36 cellular contexts compared by ENCODE assay signal in genomic region chr13:102536196-102536595, GRCh38.
DNase-seq lines count a peak whose midpoint lies in the region; ATAC-seq, FAIRE-seq and TF ChIP-seq lines count a peak whose summit lies in the region.
"Had no signal": no experiment of that assay in that cellular context is flagged by ENCODE, and none has a peak within 500 bp of the region (broad histone marks: within the 10 kb centered on the region; RNA-seq: fewer than 3 reads in every experiment).

No MANE protein-coding gene starts in this region.

- FAIRE-seq in HepG2 (lab: Jason Lieb, UNC): no peak
- no peak for FAIRE-seq in A549 (lab: Jason Lieb, UNC)
- FAIRE-seq: A204.1, D721Med had no signal

- H3K4me3 ChIP-seq in HepG2 (replicated peaks in 1 of 3; ENCODE audit: insufficient read depth in 1 of 3, low read depth in 2 of 3, low read length in 3 of 3) (no peak overlapping the region), right lobe of liver (no peak overlapping the region), A549 (no peak overlapping the region), IMR-90 (ENCODE audit: insufficient read depth, low read depth, low read length) (no peak overlapping the region)
- H3K4me3 ChIP-seq: BLaER1; BLaER1 treated with 17β-estradiol and CSF1 and Interleukin-3, amounts not matched to agents 10 nM and 100 nM had no signal

- peak overlapping the region; percentile 45 for H3K27ac Mint-ChIP-seq in endothelial cell (ENCODE audit: unreplicated experiment)
- no peak overlapping the region for H3K27ac Mint-ChIP-seq in activated naive CD4-positive, alpha-beta T cell treated with anti-CD3 and anti-CD28 coated beads for 36 hours
- H3K27ac Mint-ChIP-seq: B cell; CD14-positive monocyte; CD4-positive, alpha-beta memory T cell; CD4-positive, alpha-beta T cell; CD8-positive, alpha-beta memory T cell; CD8-positive, alpha-beta T cell had no signal

- BruUV-seq in HepG2 (replicated peaks; lab: Mats Ljungman, UMichigan): no TSS peak
- no TSS peak for BruUV-seq in IMR-90 (replicated peaks; lab: Mats Ljungman, UMichigan)

- no peaks in the 10 kb centered on the region for H3K36me3 Mint-ChIP-seq in endothelial cell (ENCODE audit: low read depth, unreplicated experiment)
- no peaks in the 10 kb centered on the region for H3K36me3 Mint-ChIP-seq in activated naive CD4-positive, alpha-beta T cell treated with anti-CD3 and anti-CD28 coated beads for 36 hours (ENCODE audit: low read depth)
- H3K36me3 Mint-ChIP-seq: CD14-positive monocyte; CD4-positive, alpha-beta memory T cell; CD4-positive, CD25-positive, alpha-beta regulatory T cell; CD8-positive, alpha-beta memory T cell; CD8-positive, alpha-beta T cell had no signal

- H2BK20ac ChIP-seq in IMR-90 (ENCODE audit: low read depth, low read length): no peak overlapping the region

- H3K79me1 ChIP-seq in IMR-90 (ENCODE audit: low read depth in 1 of 2, low read length in 2 of 2): no peaks in the 10 kb centered on the region

- no peak overlapping the region for H2AK9ac ChIP-seq in IMR-90 (replicated peaks; ENCODE audit: low read depth, low read length, poor library complexity)

- H3K9me3 ChIP-seq in HepG2 (ENCODE audit: low read length) (no peaks in the 10 kb centered on the region), right lobe of liver (no peaks in the 10 kb centered on the region), A549 (no peaks in the 10 kb centered on the region), IMR-90 (ENCODE audit: control insufficient read depth, insufficient read depth, low read length) (no peaks in the 10 kb centered on the region)
- H3K9me3 ChIP-seq: BE2C, BLaER1, Caco-2 had no signal

- H3K9me3 Mint-ChIP-seq in endothelial cell (ENCODE audit: unreplicated experiment): no peaks in the 10 kb centered on the region
- peaks cover 1% of the 10 kb centered on the region for H3K9me3 Mint-ChIP-seq in activated naive CD4-positive, alpha-beta T cell treated with anti-CD3 and anti-CD28 coated beads for 36 hours

- in situ Hi-C loops in HepG2 (cut with HindIII; ENCODE audit: extremely low pct_ligation_motif_present, low pct_unique_long_range_greater_than_20kb): no loop called here
- in situ Hi-C loops in IMR-90 (cut with MboI; ENCODE audit: low sequenced_read_pairs): no loop called here

- ATAC-seq in HepG2 (no peak), right lobe of liver (no peak), A549 (no peak), IMR-90 (ENCODE audit: low read depth) (no peak)
- ATAC-seq: CD8-positive, alpha-beta T cell had no signal

- peaks cover 24% of the 10 kb centered on the region for H3K4me1 Mint-ChIP-seq in endothelial cell (ENCODE audit: unreplicated experiment)
- no peaks in the 10 kb centered on the region for H3K4me1 Mint-ChIP-seq in activated naive CD4-positive, alpha-beta T cell treated with anti-CD3 and anti-CD28 coated beads for 36 hours (ENCODE audit: low read depth)
- H3K4me1 Mint-ChIP-seq: B cell; CD14-positive monocyte; CD4-positive, CD25-positive, alpha-beta regulatory T cell; CD8-positive, alpha-beta memory T cell had no signal

- CTCF ChIA-PET in HepG2 (lab: Yijun Ruan, JAX; ENCODE audit: low intra/inter-chr PET ratio, low total read pairs): no interaction called here
- CTCF ChIA-PET in A549 (lab: Yijun Ruan, JAX): no interaction called here
- CTCF ChIA-PET in IMR-90 (lab: Yijun Ruan, JAX): no interaction called here
- CTCF ChIA-PET in activated naive CD4-positive, alpha-beta T cell treated with anti-CD3 and anti-CD28 coated beads for 36 hours (lab: Charles Lee): no interaction called here

- H3K4me1 ChIP-seq in HepG2 (ENCODE audit: insufficient read depth, low read length): no peaks in the 10 kb centered on the region
- no peaks in the 10 kb centered on the region for H3K4me1 ChIP-seq in right lobe of liver
- no peaks in the 10 kb centered on the region for H3K4me1 ChIP-seq in A549
- no peaks in the 10 kb centered on the region for H3K4me1 ChIP-seq in IMR-90 (ENCODE audit: control insufficient read depth, insufficient read depth, low read length)
- H3K4me1 ChIP-seq: BE2C; BLaER1; BLaER1 treated with 17β-estradiol and CSF1 and Interleukin-3, amounts not matched to agents 10 nM and 100 nM; Caco-2 had no signal

- WGBS in HepG2 (ENCODE audit: low lambda C conversion rate): 5% methylated on average over 6 of the region's 6 CpGs
- WGBS in right lobe of liver (ENCODE audit: insufficient coverage, low coverage, low lambda C conversion rate, missing lambda C conversion rate): 53% methylated on average over 6 of the region's 6 CpGs
- 2% methylated on average over 5 of the region's 6 CpGs for WGBS in A549 (ENCODE audit: missing lambda C conversion rate)
- WGBS in IMR-90 (ENCODE audit: extremely low coverage in 2 of 2, insufficient read length in 1 of 2), 2 experiments: no CpG with 5 or more reads among the region's 6 CpGs

- DNase-seq in HepG2 (ENCODE audit: low spot score) (no peak), right lobe of liver (no peak), A549 (ENCODE audit: low read depth in 1 of 2, low spot score in 1 of 2) (no peak), IMR-90 (no peak), endothelial cell (ENCODE audit: low spot score) (no peak)
- DNase-seq in stimulated activated CD4-positive, alpha-beta T cell treated with anti-CD3 and anti-CD28 coated beads, Interleukin-2, amount 100 ng/mL, for 24 hours: no peak
- DNase-seq in stimulated activated CD4-positive, alpha-beta T cell treated with anti-CD3 and anti-CD28 coated beads, Interleukin-15, amount 100 ng/mL, for 24 hours: no peak
- no peak for DNase-seq in activated naive CD4-positive, alpha-beta T cell treated with anti-CD3 and anti-CD28 coated beads for 36 hours
- DNase-seq: 8988T; ACHN; AML-193; BE2C; C1 segment of cervical spinal cord; Caco-2; Calu3; CD4-positive, alpha-beta memory T cell; CD4-positive, alpha-beta T cell; CD4-positive, CD25-positive, alpha-beta regulatory T cell; CD8-positive, alpha-beta memory T cell; CD8-positive, alpha-beta T cell; COR-L47; DMS 273 treated with DMSO at 0.1 percent for 48 hours; DMS153; DMS53; DMS79; DMS79 treated with DMSO at 0.1 percent for 48 hours; DND-41; EL had no signal

- no peak overlapping the region for H3K27ac ChIP-seq in HepG2 (ENCODE audit: extremely low read length, insufficient read depth, low read length)
- no peak overlapping the region for H3K27ac ChIP-seq in right lobe of liver
- no peak overlapping the region for H3K27ac ChIP-seq in A549
- H3K27ac ChIP-seq in IMR-90 (ENCODE audit: insufficient read depth, low read length): no peak overlapping the region
- H3K27ac ChIP-seq: 22Rv1; BLaER1; BLaER1 treated with 17β-estradiol and CSF1 and Interleukin-3, amounts not matched to agents 10 nM and 100 nM; C4-2B had no signal

- no peak overlapping the region for H4K5ac ChIP-seq in IMR-90 (ENCODE audit: low read depth, low read length)

- TF ChIP-seq POLR2A in HepG2 (IDR thresholded peaks at IDR 0.05; ENCODE audit: insufficient read depth in 1 of 2, low read depth in 2 of 2, low read length in 2 of 2) (no peak), right lobe of liver (IDR thresholded peaks at IDR 0.05) (no peak), A549 (IDR thresholded peaks at IDR 0.05; ENCODE audit: low read length) (no peak), IMR-90 (IDR thresholded peaks at IDR 0.05; ENCODE audit: low read depth, low read length) (no peak)

- H2AFZ ChIP-seq in HepG2 (ENCODE audit: low read length) (no peak overlapping the region), IMR-90 (replicated peaks; ENCODE audit: low read length, poor library complexity) (no peak overlapping the region)

- TF ChIP-seq EP300 in HepG2 (IDR thresholded peaks at IDR 0.05; ENCODE audit: low read depth in 2 of 2, low read length in 2 of 2) (no peak), HepG2 (CRISPR knock-in tag; IDR thresholded peaks at IDR 0.05; ENCODE audit: borderline replicate concordance) (no peak), A549 (IDR thresholded peaks at IDR 0.05) (no peak)

- TF ChIP-seq RAD21 in HepG2 (CRISPR knock-in tag; IDR thresholded peaks at IDR 0.05) (no peak), A549 (conservative IDR thresholded peaks at IDR 0.05 in 1 of 2, IDR thresholded peaks at IDR 0.05 in 1 of 2) (no peak), IMR-90 (IDR thresholded peaks at IDR 0.05; ENCODE audit: low read length) (no peak)

- H3K79me2 ChIP-seq in HepG2 (ENCODE audit: insufficient read depth, low read length): no peaks in the 10 kb centered on the region

- H3K4ac ChIP-seq in IMR-90 (ENCODE audit: low read depth, low read length): no peak overlapping the region

- H3K9ac ChIP-seq in HepG2 (ENCODE audit: insufficient read depth, low read depth, low read length) (no peak overlapping the region), IMR-90 (ENCODE audit: low read depth, low read length) (no peak overlapping the region)
- H3K9ac ChIP-seq: BLaER1; BLaER1 treated with 17β-estradiol and CSF1 and Interleukin-3, amounts not matched to agents 10 nM and 100 nM had no signal

- no peak overlapping the region for H4K91ac ChIP-seq in IMR-90 (ENCODE audit: insufficient read depth, low read depth, low read length)

- POLR2A ChIA-PET in HepG2 (lab: Yijun Ruan, JAX) (no interaction called here), A549 (lab: Yijun Ruan, JAX) (no interaction called here), IMR-90 (lab: Charles Lee; ENCODE audit: unreplicated experiment) (no interaction called here)

- H2BK120ac ChIP-seq in IMR-90 (ENCODE audit: low read depth, low read length): no peak overlapping the region

- H2BK15ac ChIP-seq in IMR-90 (ENCODE audit: low read depth, low read length): no peak overlapping the region

- H3K4me2 ChIP-seq in HepG2 (ENCODE audit: low read depth, low read length) (no peak overlapping the region), A549 (no peak overlapping the region), IMR-90 (ENCODE audit: low read depth, low read length) (no peak overlapping the region)
- H3K4me2 ChIP-seq: BLaER1; BLaER1 treated with 17β-estradiol and CSF1 and Interleukin-3, amounts not matched to agents 10 nM and 100 nM had no signal

- dilution Hi-C loops in IMR-90 (cut with HindIII; ENCODE audit: low sequenced_read_pairs, unreplicated experiment): no loop called here

- no peak overlapping the region for H3K18ac ChIP-seq in IMR-90 (ENCODE audit: low read depth, low read length)

- TF ChIP-seq CTCF in HepG2 (CRISPR knock-in tag; IDR thresholded peaks at IDR 0.05): no peak
- no peak for TF ChIP-seq CTCF in right lobe of liver (IDR thresholded peaks at IDR 0.05)
- no peak for TF ChIP-seq CTCF in A549 (IDR thresholded peaks at IDR 0.05)
- no peak for TF ChIP-seq CTCF in IMR-90 (conservative IDR thresholded peaks at IDR 0.05; ENCODE audit: low read depth, low read length)
- no peak for TF ChIP-seq CTCF in endothelial cell (IDR thresholded peaks at IDR 0.05; ENCODE audit: unreplicated experiment)

- H3K36me3 ChIP-seq in HepG2 (replicated peaks in 1 of 2; ENCODE audit: control insufficient read depth in 1 of 2, insufficient read depth in 2 of 2, low read length in 2 of 2) (no peaks in the 10 kb centered on the region), right lobe of liver (no peaks in the 10 kb centered on the region), IMR-90 (ENCODE audit: control insufficient read depth, insufficient read depth, low read length) (no peaks in the 10 kb centered on the region)
- H3K36me3 ChIP-seq: BE2C; BLaER1; BLaER1 treated with 17β-estradiol and CSF1 and Interleukin-3, amounts not matched to agents 10 nM and 100 nM had no signal

- peaks cover 0 to 2% of the 10 kb centered on the region in 2 experiments; a peak in 1 of 5 replicates for H3K27me3 ChIP-seq in HepG2 (ENCODE audit: control insufficient read depth in 1 of 2, insufficient read depth in 2 of 2, low read length in 2 of 2)
- H3K27me3 ChIP-seq in right lobe of liver: no peaks in the 10 kb centered on the region
- H3K27me3 ChIP-seq in IMR-90 (ENCODE audit: control insufficient read depth, insufficient read depth, low read length): no peaks in the 10 kb centered on the region
- H3K27me3 ChIP-seq: BE2C; BLaER1; BLaER1 treated with 17β-estradiol and CSF1 and Interleukin-3, amounts not matched to agents 10 nM and 100 nM had no signal

- no peak overlapping the region for H4K8ac ChIP-seq in IMR-90 (ENCODE audit: low read depth in 2 of 2, low read length in 2 of 2)

- no peak overlapping the region for H3K4me3 Mint-ChIP-seq in endothelial cell (ENCODE audit: unreplicated experiment)
- no peak overlapping the region for H3K4me3 Mint-ChIP-seq in activated naive CD4-positive, alpha-beta T cell treated with anti-CD3 and anti-CD28 coated beads for 36 hours
- H3K4me3 Mint-ChIP-seq: B cell; CD14-positive monocyte; CD4-positive, alpha-beta memory T cell; CD4-positive, alpha-beta T cell; CD4-positive, CD25-positive, alpha-beta regulatory T cell; CD8-positive, alpha-beta memory T cell; CD8-positive, alpha-beta T cell had no signal

- no peak overlapping the region for H2BK5ac ChIP-seq in IMR-90 (ENCODE audit: low read depth, low read length, poor library complexity, severe bottlenecking)

- intact Hi-C loops in HepG2 (cut with micrococcal nuclease; ENCODE audit: unreplicated experiment): no loop called here
- intact Hi-C loops in right lobe of liver (cut with DNase I): no loop called here
- intact Hi-C loops in IMR-90 (cut with micrococcal nuclease): no loop called here
- intact Hi-C loops in activated naive CD4-positive, alpha-beta T cell treated with anti-CD3 and anti-CD28 coated beads for 36 hours (cut with micrococcal nuclease): no loop called here

- peaks cover 2% of the 10 kb centered on the region for H3K27me3 Mint-ChIP-seq in endothelial cell (ENCODE audit: unreplicated experiment)
- peaks cover 11% of the 10 kb centered on the region for H3K27me3 Mint-ChIP-seq in activated naive CD4-positive, alpha-beta T cell treated with anti-CD3 and anti-CD28 coated beads for 36 hours (ENCODE audit: low read depth)
- H3K27me3 Mint-ChIP-seq: CD4-positive, CD25-positive, alpha-beta regulatory T cell had no signal

- H4K20me1 ChIP-seq in HepG2 (ENCODE audit: insufficient read depth, low read length) (no peaks in the 10 kb centered on the region), IMR-90 (ENCODE audit: insufficient read depth, low read length) (no peaks in the 10 kb centered on the region)
- H4K20me1 ChIP-seq: BLaER1; BLaER1 treated with 17β-estradiol and CSF1 and Interleukin-3, amounts not matched to agents 10 nM and 100 nM had no signal

- H2AK5ac ChIP-seq in IMR-90 (ENCODE audit: low read depth, low read length): no peak overlapping the region

- H3K9me1 ChIP-seq in IMR-90 (ENCODE audit: insufficient read depth, low read length): no peaks in the 10 kb centered on the region

- H3K56ac ChIP-seq in IMR-90 (ENCODE audit: extremely low read depth, insufficient read depth, low read length): no peak overlapping the region

- no peak overlapping the region for H3K23ac ChIP-seq in IMR-90 (ENCODE audit: low read depth, low read length)

- no peak overlapping the region for H3K14ac ChIP-seq in IMR-90 (replicated peaks; ENCODE audit: low read depth, low read length)

Comparison
In these comparisons a context has a peak if more than half of its experiments do, and no peak if none do; other contexts are left out.
1. Of the 38 proteins assayed by ChIP-seq in both HepG2 and A549: peak only in HepG2: none; only in A549: none; in both: MAFK; in neither: 37.